ENCODE assay signal across 8 cellular contexts in the genomic region with DNA sequence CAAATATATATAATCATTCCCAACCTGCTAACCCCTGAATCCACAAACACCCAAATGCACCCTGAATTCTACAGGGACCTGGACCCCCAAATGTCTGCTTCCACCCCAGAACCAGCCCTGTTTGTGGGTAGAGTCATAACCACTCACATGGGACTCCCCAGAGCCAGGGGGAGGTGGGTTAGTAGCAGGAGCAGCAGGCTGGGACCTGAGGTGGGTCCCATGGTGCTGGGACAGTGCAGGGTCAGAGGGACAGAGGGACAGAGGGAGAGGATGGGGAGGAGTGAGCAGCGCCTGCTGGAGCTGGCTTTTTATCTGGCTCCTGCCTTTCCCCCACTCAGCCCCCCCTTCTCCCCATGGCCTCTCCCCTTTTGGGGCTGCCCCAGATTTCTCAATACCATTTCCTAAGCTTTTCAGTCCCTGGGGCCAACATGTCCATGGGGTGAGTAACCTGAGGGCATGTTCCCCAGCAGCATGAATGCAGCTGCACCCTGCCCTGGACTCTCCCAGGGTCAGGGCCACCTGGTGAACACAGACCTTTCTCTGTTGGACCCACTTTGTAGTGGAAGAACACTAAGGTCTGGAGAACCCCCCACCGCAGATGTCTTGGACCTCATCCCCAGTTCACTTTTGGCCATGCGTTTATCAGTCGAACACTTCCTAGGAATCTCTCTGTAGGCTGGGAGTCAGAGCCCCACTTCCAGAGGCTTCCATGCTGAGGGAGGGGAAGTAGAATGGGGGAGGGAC. TPM values are rescaled to one million over a fixed set of nuclear protein-coding genes. Genes with fewer than 3 reads are reported as not detected.
DNase-seq lines count a peak whose midpoint lies in the region; ATAC-seq and TF ChIP-seq lines count a peak whose summit lies in the region.

A gene (minus strand): TSS at position 282 of the 744 bp plus-strand sequence. CDS start 61 bp downstream, at position 221.

- no peak within 1 kb of the TSS for H3K4me3 Mint-ChIP-seq in activated CD4-positive, alpha-beta T cell treated with anti-CD3 and anti-CD28 coated beads, Interleukin-2, amount 10 ng/mL, durations not matched to agents 24 days and 14 days
- H3K4me3 Mint-ChIP-seq in dendritic cell treated with granulocyte-macrophage colony-stimulating factor and Interleukin-4, amounts not matched to agents 40 ng/mL and 50 ng/mL, for 4 days, result no peak within 1 kb of the TSS

- intact Hi-C loops in activated CD4-positive, alpha-beta T cell treated with anti-CD3 and anti-CD28 coated beads, Interleukin-2, amount 10 ng/mL, durations not matched to agents 24 days and 14 days (cut with micrococcal nuclease), result no loop called here
- intact Hi-C loops in dendritic cell treated with granulocyte-macrophage colony-stimulating factor and Interleukin-4, amounts not matched to agents 40 ng/mL and 50 ng/mL, for 4 days (cut with micrococcal nuclease), result loop anchor here (10.0 kb wide), 1 partner anchor 46 kb away; a partner anchor contains a TSS

- H3K36me3 Mint-ChIP-seq in activated CD4-positive, alpha-beta T cell treated with anti-CD3 and anti-CD28 coated beads, Interleukin-2, amount 10 ng/mL, durations not matched to agents 24 days and 14 days (ENCODE audit: low read depth), result no peaks in the 10 kb centered on the region
- H3K36me3 Mint-ChIP-seq in dendritic cell treated with granulocyte-macrophage colony-stimulating factor and Interleukin-4, amounts not matched to agents 40 ng/mL and 50 ng/mL, for 4 days (ENCODE audit: low read depth), result no peaks in the 10 kb centered on the region

- no peaks in the 10 kb centered on the region for H3K9me3 Mint-ChIP-seq in activated CD4-positive, alpha-beta T cell treated with anti-CD3 and anti-CD28 coated beads, Interleukin-2, amount 10 ng/mL, durations not matched to agents 24 days and 14 days
- H3K9me3 Mint-ChIP-seq in dendritic cell treated with granulocyte-macrophage colony-stimulating factor and Interleukin-4, amounts not matched to agents 40 ng/mL and 50 ng/mL, for 4 days, result no peaks in the 10 kb centered on the region

- no peak within 1 kb of the TSS for H3K27ac ChIP-seq in urinary bladder (ENCODE audit: low read depth)

- H3K27ac Mint-ChIP-seq in activated CD4-positive, alpha-beta T cell treated with anti-CD3 and anti-CD28 coated beads, Interleukin-2, amount 10 ng/mL, durations not matched to agents 24 days and 14 days, result peak within 1 kb of the TSS; percentile 4
- peak within 1 kb of the TSS; percentile 36 for H3K27ac Mint-ChIP-seq in dendritic cell treated with granulocyte-macrophage colony-stimulating factor and Interleukin-4, amounts not matched to agents 40 ng/mL and 50 ng/mL, for 4 days

- H3K4me1 ChIP-seq in urinary bladder (ENCODE audit: insufficient read depth), result no peaks in the 10 kb centered on the region

- ATAC-seq in GM18861 (IDR thresholded peaks at IDR 0.05; ENCODE audit: unreplicated experiment), result no peak

- no peak within 1 kb of the TSS for H3K4me3 ChIP-seq in urinary bladder (ENCODE audit: low read depth, low read length)

- TF ChIP-seq CTCF in GM10266 (IDR thresholded peaks at IDR 0.05; ENCODE audit: control insufficient read depth, insufficient read depth, low read depth, missing control alignments), result no peak

- peaks cover 3% of the 10 kb centered on the region for H3K27me3 Mint-ChIP-seq in activated CD4-positive, alpha-beta T cell treated with anti-CD3 and anti-CD28 coated beads, Interleukin-2, amount 10 ng/mL, durations not matched to agents 24 days and 14 days
- peaks cover 23% of the 10 kb centered on the region for H3K27me3 Mint-ChIP-seq in dendritic cell treated with granulocyte-macrophage colony-stimulating factor and Interleukin-4, amounts not matched to agents 40 ng/mL and 50 ng/mL, for 4 days

- peaks cover 36% of the 10 kb centered on the region for H3K4me1 Mint-ChIP-seq in activated CD4-positive, alpha-beta T cell treated with anti-CD3 and anti-CD28 coated beads, Interleukin-2, amount 10 ng/mL, durations not matched to agents 24 days and 14 days
- H3K4me1 Mint-ChIP-seq in dendritic cell treated with granulocyte-macrophage colony-stimulating factor and Interleukin-4, amounts not matched to agents 40 ng/mL and 50 ng/mL, for 4 days (ENCODE audit: low read depth), result peaks cover 63% of the 10 kb centered on the region

- 46% methylated on average over 4 of the region's 4 CpGs for WGBS in urinary bladder

- no peaks in the 10 kb centered on the region for H3K36me3 ChIP-seq in urinary bladder (ENCODE audit: insufficient read depth)

- DNase-seq in activated CD4-positive, alpha-beta T cell treated with anti-CD3 and anti-CD28 coated beads, Interleukin-2, amount 10 ng/mL, durations not matched to agents 24 days and 14 days, result no peak
- no peak for DNase-seq in activated CD4-positive, alpha-beta T cell treated with anti-CD3 and anti-CD28 coated beads for 4 hours
- DNase-seq in medulla oblongata (ENCODE audit: extremely low spot score) (peak; percentile 77), cerebellar nuclear complex (lab: John Stamatoyannopoulos, UW) (no peak), GM10266 (ENCODE audit: extremely low spot score) (no peak)

RNA-seq across cellular contexts. Expression of the gene that starts here (rescaled TPM):
- 4.8 and 5.3 TPM in 2 replicates for total RNA-seq in activated CD4-positive, alpha-beta T cell treated with anti-CD3 and anti-CD28 coated beads, Interleukin-2, amount 10 ng/mL, durations not matched to agents 24 days and 14 days
- total RNA-seq in urinary bladder, result 38.9 TPM
- 1,354 TPM for polyA plus RNA-seq in urinary bladder
